Comparison of ENCODE assay signal across 20 cellular contexts in genomic region chr9:98460704-98461103, GRCh38.
A peak's percentile ranks its signal among the peaks of the same experiment; 100 is the strongest.
DNase-seq lines count a peak whose midpoint lies in the region; ATAC-seq, FAIRE-seq and TF ChIP-seq lines count a peak whose summit lies in the region.
"Had no signal": no experiment of that assay in that cellular context is flagged by ENCODE, and none has a peak within 500 bp of the region (broad histone marks: within the 10 kb centered on the region; RNA-seq: fewer than 3 reads in every experiment).

No MANE protein-coding gene starts in this region.

- RAD21 ChIA-PET in HCT116 (lab: Charles Lee; ENCODE audit: low non-redundant PET in 1 of 2, low total read pairs in 2 of 2, uncharacterized antibody in 2 of 2, unreplicated experiment in 2 of 2) (no interaction called here), GM12878 (lab: Charles Lee; ENCODE audit: unreplicated experiment) (no interaction called here)

- no peak overlapping the region for H3K9ac ChIP-seq in HCT116 (ENCODE audit: low read length)
- no peak overlapping the region for H3K9ac ChIP-seq in GM12878 (ENCODE audit: control insufficient read depth, insufficient read depth, low read length)
- H3K9ac ChIP-seq in endothelial cell of umbilical vein (replicated peaks; ENCODE audit: extremely low read depth, insufficient read depth, low read length): no peak overlapping the region
- H3K9ac ChIP-seq: GM23248 had no signal

- TF ChIP-seq EP300 in GM12878 (IDR thresholded peaks at IDR 0.05; ENCODE audit: borderline replicate concordance in 1 of 2, control insufficient read depth in 1 of 2, low read depth in 2 of 2, low read length in 2 of 2): no peak

- no peaks in the 10 kb centered on the region for H3K27me3 ChIP-seq in HCT116 (ENCODE audit: insufficient read depth, low read length)
- no peaks in the 10 kb centered on the region for H3K27me3 ChIP-seq in GM12878 (replicated peaks in 1 of 2; ENCODE audit: control insufficient read depth in 2 of 2, insufficient read depth in 2 of 2, low read length in 1 of 2)
- no peaks in the 10 kb centered on the region for H3K27me3 ChIP-seq in endothelial cell of umbilical vein (ENCODE audit: control insufficient read depth in 2 of 2, insufficient read depth in 2 of 2, low read length in 2 of 2)
- peaks cover 0 to 2% of the 10 kb centered on the region in 2 donors for H3K27me3 ChIP-seq in aorta (ENCODE audit: control insufficient read depth in 1 of 2, insufficient read depth in 2 of 2, low read length in 1 of 2)

- BruUV-seq in HCT116 (replicated peaks; lab: Mats Ljungman, UMichigan) (no TSS peak), GM12878 (replicated peaks; lab: Mats Ljungman, UMichigan) (no TSS peak), endothelial cell of umbilical vein (replicated peaks; lab: Mats Ljungman, UMichigan) (no TSS peak)

- intact Hi-C loops in HCT116 (cut with micrococcal nuclease): no loop called here
- intact Hi-C loops in GM12878 (cut with micrococcal nuclease; ENCODE audit: unreplicated experiment): no loop called here
- intact Hi-C loops in endothelial cell of umbilical vein (cut with micrococcal nuclease): no loop called here
- intact Hi-C loops in aorta (cut with DNase I): no loop called here

- H3K79me2 ChIP-seq in HCT116 (ENCODE audit: insufficient read depth, low read length) (no peaks in the 10 kb centered on the region), GM12878 (ENCODE audit: control insufficient read depth, insufficient read depth, low read length) (no peaks in the 10 kb centered on the region), endothelial cell of umbilical vein (ENCODE audit: control insufficient read depth, insufficient read depth, low read length) (no peaks in the 10 kb centered on the region)

- no peaks in the 10 kb centered on the region for H3K9me2 ChIP-seq in HCT116 (ENCODE audit: insufficient read depth)

- dilution Hi-C loops in endothelial cell of umbilical vein (cut with MboI; ENCODE audit: extremely low pct_ligation_motif_present, low sequenced_read_pairs): no loop called here

- H3K4me1 ChIP-seq in HCT116 (ENCODE audit: control insufficient read depth in 1 of 2, insufficient read depth in 2 of 2, low read length in 2 of 2) (peaks cover 4 to 6% of the 10 kb centered on the region in 2 experiments; a peak in 3 of 4 replicates), HEK293 (ENCODE audit: control insufficient read depth, insufficient read depth, low read length) (no peaks in the 10 kb centered on the region), GM12878 (ENCODE audit: control insufficient read depth, insufficient read depth, low read length) (no peaks in the 10 kb centered on the region), endothelial cell of umbilical vein (ENCODE audit: control insufficient read depth, extremely low read depth, insufficient read depth, low read length) (no peaks in the 10 kb centered on the region), aorta (ENCODE audit: control insufficient read depth in 1 of 2, insufficient read depth in 2 of 2, low read length in 2 of 2) (no peaks in the 10 kb centered on the region)

- H3K4me3 ChIP-seq in HCT116 (replicated peaks in 1 of 2; ENCODE audit: low read depth in 1 of 2, low read length in 2 of 2) (no peak overlapping the region), HEK293 (ENCODE audit: low read depth, low read length) (no peak overlapping the region), GM12878 (no peak overlapping the region), endothelial cell of umbilical vein (replicated peaks in 1 of 3; ENCODE audit: insufficient read depth in 1 of 3, low read depth in 1 of 3, low read length in 3 of 3) (no peak overlapping the region), aorta (ENCODE audit: low read length in 2 of 2) (no peak overlapping the region)
- H3K4me3 ChIP-seq: GM23248 had no signal

- DNase-seq in HCT116 (ENCODE audit: low read depth, low spot score) (no peak), GM12878 (ENCODE audit: low read depth, low spot score) (no peak), endothelial cell of umbilical vein (ENCODE audit: low read depth, low spot score) (no peak), aorta (no peak)
- DNase-seq: C1 segment of cervical spinal cord; Calu3; CD4-positive, alpha-beta memory T cell; COR-L47; DMS53; DMS79 treated with DMSO at 0.1 percent for 48 hours; GF-D8; GM23248; H7; HCEC 1CT; HFFc6 had no signal

- no peak for TF ChIP-seq RAD21 in HCT116 (IDR thresholded peaks at IDR 0.05; ENCODE audit: low read depth)
- no peak for TF ChIP-seq RAD21 in GM12878 (IDR thresholded peaks at IDR 0.05; ENCODE audit: insufficient read depth, low read depth, low read length)

- no peak for TF ChIP-seq POLR2A in HCT116 (IDR thresholded peaks at IDR 0.05; ENCODE audit: borderline replicate concordance, extremely low read depth, insufficient read depth, insufficient read length)
- TF ChIP-seq POLR2A in GM12878 (IDR thresholded peaks at IDR 0.05; ENCODE audit: low read depth, low read length): no peak
- no peak for TF ChIP-seq POLR2A in endothelial cell of umbilical vein (IDR thresholded peaks at IDR 0.05; ENCODE audit: low read depth, low read length)

- H3K36me3 ChIP-seq in HCT116 (ENCODE audit: control insufficient read depth in 1 of 2, insufficient read depth in 2 of 2, low read length in 2 of 2) (no peaks in the 10 kb centered on the region), HEK293 (ENCODE audit: control insufficient read depth in 2 of 2, insufficient read depth in 1 of 2, low read length in 2 of 2) (no peaks in the 10 kb centered on the region), GM12878 (ENCODE audit: control insufficient read depth in 2 of 2, insufficient read depth in 2 of 2, low read length in 1 of 2) (no peaks in the 10 kb centered on the region), endothelial cell of umbilical vein (ENCODE audit: control insufficient read depth in 2 of 2, extremely low read depth in 1 of 2, insufficient read depth in 2 of 2, low read length in 2 of 2) (no peaks in the 10 kb centered on the region), aorta (ENCODE audit: control insufficient read depth in 1 of 2, insufficient read depth in 2 of 2, low read length in 1 of 2) (no peaks in the 10 kb centered on the region)

- H2AFZ ChIP-seq in HCT116 (ENCODE audit: low read depth, low read length, poor library complexity, severe bottlenecking) (no peak overlapping the region), GM12878 (ENCODE audit: control insufficient read depth, low read depth, low read length) (no peak overlapping the region), endothelial cell of umbilical vein (ENCODE audit: low read depth, low read length) (no peak overlapping the region)
- H2AFZ ChIP-seq: GM23248 had no signal

- SMC1A ChIA-PET in GM12878 (lab: Charles Lee; ENCODE audit: uncharacterized antibody, unreplicated experiment): no interaction called here

- H3K9me1 ChIP-seq in endothelial cell of umbilical vein (replicated peaks; ENCODE audit: control insufficient read depth, extremely low read depth, insufficient read depth, low read length): no peaks in the 10 kb centered on the region

- POLR2A ChIA-PET in HCT116 (lab: Charles Lee): no interaction called here
- POLR2A ChIA-PET in HEK293 (lab: Yijun Ruan, JAX): no interaction called here
- POLR2A ChIA-PET in GM12878 (lab: Charles Lee): no interaction called here
- POLR2A ChIA-PET in endothelial cell of umbilical vein (lab: Charles Lee): no interaction called here

- H3K9me3 ChIP-seq in HCT116 (ENCODE audit: control insufficient read depth in 1 of 2, insufficient read depth in 1 of 2, low read depth in 1 of 2, low read length in 2 of 2) (peaks cover 8 to 14% of the 10 kb centered on the region in 2 experiments; a peak in 3 of 4 replicates), HEK293 (ENCODE audit: control insufficient read depth, insufficient read depth, low read depth, low read length) (no peaks in the 10 kb centered on the region), GM12878 (replicated peaks; ENCODE audit: control insufficient read depth, insufficient read depth, low read length) (peaks cover 2% of the 10 kb centered on the region; the same call in 2 of the 3 replicates), endothelial cell of umbilical vein (replicated peaks; ENCODE audit: control insufficient read depth, insufficient read depth, low read length) (no peaks in the 10 kb centered on the region), aorta (ENCODE audit: control insufficient read depth, low read length) (peaks cover 5% of the 10 kb centered on the region)

- TF ChIP-seq CTCF in HCT116 (IDR thresholded peaks at IDR 0.05 in 2 of 3, conservative IDR thresholded peaks at IDR 0.05 in 1 of 3; ENCODE audit: borderline replicate concordance in 1 of 3, insufficient read depth in 1 of 3, low read depth in 2 of 3, low read length in 2 of 3) (no peak), HEK293 (tag by site-specific recombination; IDR thresholded peaks at IDR 0.05) (no peak), GM12878 (IDR thresholded peaks at IDR 0.05 in 2 of 3, conservative IDR thresholded peaks at IDR 0.05 in 1 of 3; ENCODE audit: control insufficient read depth in 2 of 3, extremely low read depth in 1 of 3, insufficient read depth in 1 of 3, low read depth in 3 of 3, low read length in 3 of 3) (no peak), endothelial cell of umbilical vein (IDR thresholded peaks at IDR 0.05; ENCODE audit: extremely low read depth in 1 of 2, insufficient read depth in 1 of 2, low read depth in 1 of 2, low read length in 2 of 2) (no peak)

- CTCF ChIA-PET in HCT116 (lab: Charles Lee): no interaction called here
- CTCF ChIA-PET in HEK293 (lab: Yijun Ruan, JAX): no interaction called here
- CTCF ChIA-PET in GM12878 (lab: Yijun Ruan, JAX): no interaction called here
- CTCF ChIA-PET in endothelial cell of umbilical vein (lab: Charles Lee): no interaction called here

- ATAC-seq in HCT116 (no peak), GM12878 (no peak), aorta (ENCODE audit: low FRiP score) (no peak), HG03521 (IDR thresholded peaks at IDR 0.05; ENCODE audit: unreplicated experiment) (no peak), HG03025 (IDR thresholded peaks at IDR 0.05; ENCODE audit: low FRiP score, unreplicated experiment) (no peak)

- H3K4me2 ChIP-seq in HCT116 (ENCODE audit: low read length): no peak overlapping the region
- no peak overlapping the region for H3K4me2 ChIP-seq in GM12878 (ENCODE audit: control insufficient read depth, insufficient read depth)
- H3K4me2 ChIP-seq in endothelial cell of umbilical vein (ENCODE audit: insufficient read depth, low read length): no peak overlapping the region

- H4K20me1 ChIP-seq in HCT116 (ENCODE audit: insufficient read depth) (no peaks in the 10 kb centered on the region), GM12878 (ENCODE audit: control insufficient read depth, insufficient read depth) (no peaks in the 10 kb centered on the region), endothelial cell of umbilical vein (replicated peaks; ENCODE audit: control insufficient read depth, extremely low read depth, insufficient read depth, low read length) (no peaks in the 10 kb centered on the region)

- H3K27ac ChIP-seq in HCT116 (ENCODE audit: low read depth, low read length) (no peak overlapping the region), HEK293 (ENCODE audit: extremely low read depth, low read depth, low read length) (no peak overlapping the region), GM12878 (ENCODE audit: control insufficient read depth, insufficient read depth) (no peak overlapping the region), endothelial cell of umbilical vein (ENCODE audit: insufficient read depth, low read depth, low read length) (no peak overlapping the region), aorta (ENCODE audit: low read depth in 1 of 2, low read length in 2 of 2) (no peak overlapping the region)
- H3K27ac ChIP-seq: GM23248 had no signal

- no peak for FAIRE-seq in GM12878 (lab: Jason Lieb, UNC)
- FAIRE-seq in endothelial cell of umbilical vein (lab: Jason Lieb, UNC): peak; percentile 26
- FAIRE-seq: GM19239, H1 had no signal

- in situ Hi-C loops in GM12878 (cut with MboI): no loop called here
